ENCODE assay signal across 8 cellular contexts in genomic region chr1:8463144-8463927, GRCh38.
A peak's percentile ranks its signal among the peaks of the same experiment; 100 is the strongest.
DNase-seq lines count a peak whose midpoint lies in the region; ATAC-seq and TF ChIP-seq lines count a peak whose summit lies in the region.

No MANE protein-coding gene starts in this region.

- DNase-seq in Right ventricle myocardium inferior (ENCODE audit: missing footprints): no peak
- no peak for DNase-seq in cardiac septum (ENCODE audit: low spot score)
- no peak for DNase-seq in WTC11 (ENCODE audit: low spot score)
- DNase-seq in glutamatergic neuron: peak; percentile 32
- DNase-seq in putamen (ENCODE audit: low spot score): peak; percentile 63
- DNase-seq in GM10266 (ENCODE audit: extremely low spot score): no peak

- H3K27ac Mint-ChIP-seq in WTC11 (peak overlapping the region; percentile 96), glutamatergic neuron (ENCODE audit: unreplicated experiment) (peak overlapping the region; percentile 84)

- no peaks in the 10 kb centered on the region for H3K9me3 Mint-ChIP-seq in WTC11
- H3K9me3 Mint-ChIP-seq in glutamatergic neuron (ENCODE audit: unreplicated experiment): peaks cover 23% of the 10 kb centered on the region

- H3K36me3 Mint-ChIP-seq in WTC11: no peaks in the 10 kb centered on the region
- no peaks in the 10 kb centered on the region for H3K36me3 Mint-ChIP-seq in glutamatergic neuron (ENCODE audit: unreplicated experiment)

- intact Hi-C loops in Right ventricle myocardium inferior (cut with DNase I): loop anchor here (5.0 kb wide), 1 partner anchor 36 kb away; no protein-coding TSS in a partner anchor
- intact Hi-C loops in cardiac septum (cut with DNase I): loop anchor here (5.0 kb wide), 1 partner anchor 41 kb away; no protein-coding TSS in a partner anchor

- H3K27me3 Mint-ChIP-seq in WTC11 (ENCODE audit: low read depth) (no peaks in the 10 kb centered on the region), glutamatergic neuron (ENCODE audit: unreplicated experiment) (peaks cover 9% of the 10 kb centered on the region)

- POLR2A ChIA-PET in WTC11 (lab: Charles Lee): interaction anchor here (0.5 kb wide), 1 partner anchor 57 kb away, joined by 5 read pairs; no protein-coding TSS in a partner anchor

- ATAC-seq in Right ventricle myocardium inferior (peak; percentile 63), WTC11 (0 out of 2 replicates have a peak, but pooled peaks have one; percentile 5), HG02973 (IDR thresholded peaks at IDR 0.05; ENCODE audit: unreplicated experiment) (no peak), HG03565 (IDR thresholded peaks at IDR 0.05; ENCODE audit: unreplicated experiment) (no peak)

- no peak for TF ChIP-seq CTCF in WTC11 (IDR thresholded peaks at IDR 0.05)
- TF ChIP-seq CTCF in glutamatergic neuron (IDR thresholded peaks at IDR 0.05; ENCODE audit: partially characterized antibody, unreplicated experiment): no peak
- TF ChIP-seq CTCF in GM10266 (IDR thresholded peaks at IDR 0.05; ENCODE audit: control insufficient read depth, insufficient read depth, low read depth, missing control alignments): no peak

- H3K4me1 Mint-ChIP-seq in WTC11 (peaks cover 81% of the 10 kb centered on the region), glutamatergic neuron (ENCODE audit: low read depth, unreplicated experiment) (peaks cover 47% of the 10 kb centered on the region)

- H3K4me3 Mint-ChIP-seq in WTC11 (peak overlapping the region; percentile 11; the same call in 1 of the 2 replicates), glutamatergic neuron (ENCODE audit: unreplicated experiment) (peak overlapping the region; percentile 39)

- CTCF ChIA-PET in WTC11 (lab: Charles Lee): interaction anchor here (0.7 to 2.7 kb wide), 6 partner anchors 20 to 386 kb away, joined by 3 to 10 read pairs (median 4); no protein-coding TSS in a partner anchor

TF ChIP-seq in WTC11, 78 proteins besides CTCF, POLR2A, EP300 and RAD21:
- no peak for TF ChIP-seq PRDM15 (CRISPR knock-in tag; IDR thresholded peaks at IDR 0.05)

Comparison
In these comparisons a context has a peak if more than half of its experiments do, and no peak if none do; other contexts are left out.
1. ATAC-seq: peak in Right ventricle myocardium inferior (single experiment) and WTC11 (single experiment); none in HG02973 (single experiment) and HG03565 (single experiment).
2. DNase-seq: peak in glutamatergic neuron (single experiment) and putamen (single experiment); none in Right ventricle myocardium inferior (single experiment), cardiac septum (single experiment), WTC11 (single experiment) and GM10266 (single experiment).